ENCODE assay signal across 18 cellular contexts in the genomic region with DNA sequence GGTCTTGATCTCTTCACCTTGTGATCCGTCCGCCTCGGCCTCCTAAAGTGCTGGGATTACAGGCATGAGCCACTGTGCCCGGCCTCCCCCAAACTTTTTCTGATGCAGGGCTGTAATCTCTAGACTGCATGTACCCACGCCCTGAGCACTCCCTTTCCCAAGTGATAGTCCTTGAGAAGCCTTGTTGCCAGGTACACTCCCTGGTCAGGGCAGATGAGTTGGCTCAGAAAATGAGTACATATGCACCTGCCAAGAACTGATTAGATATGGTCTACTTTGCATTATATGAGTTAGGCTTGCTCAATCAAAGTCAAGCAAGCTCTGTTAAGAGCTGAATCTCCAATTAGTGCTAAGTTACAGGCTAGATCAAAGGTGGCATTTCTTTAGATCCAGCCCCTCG. TPM values are rescaled to one million over a fixed set of nuclear protein-coding genes. Genes with fewer than 3 reads are reported as not detected.
"Had no signal": no experiment of that assay in that cellular context is flagged by ENCODE, and none has a peak within 500 bp of the region (broad histone marks: within the 10 kb centered on the region; RNA-seq: fewer than 3 reads in every experiment).

No MANE protein-coding gene starts in this region.

- H3K4me3 ChIP-seq: coronary artery had no signal

- H3K9me3 Mint-ChIP-seq: activated B cell treated with CpG ODN at 0.5 μM for 24 hours; activated CD4-positive, alpha-beta T cell treated with anti-CD3 and anti-CD28 coated beads, Interleukin-2, amount 10 ng/mL, durations not matched to agents 24 days and 14 days; activated naive CD8-positive, alpha-beta T cell treated with anti-CD3 and anti-CD28 coated beads, Interleukin-2, amount 50 U/mL, for 24 hours had no signal

- H3K27ac Mint-ChIP-seq: activated B cell treated with CpG ODN at 0.5 μM for 24 hours; activated CD4-positive, alpha-beta T cell treated with anti-CD3 and anti-CD28 coated beads, Interleukin-2, amount 10 ng/mL, durations not matched to agents 24 days and 14 days; activated naive CD8-positive, alpha-beta T cell treated with anti-CD3 and anti-CD28 coated beads, Interleukin-2, amount 50 U/mL, for 24 hours had no signal

- H3K4me3 Mint-ChIP-seq: activated B cell treated with CpG ODN at 0.5 μM for 24 hours; activated CD4-positive, alpha-beta T cell treated with anti-CD3 and anti-CD28 coated beads, Interleukin-2, amount 10 ng/mL, durations not matched to agents 24 days and 14 days; activated naive CD8-positive, alpha-beta T cell treated with anti-CD3 and anti-CD28 coated beads, Interleukin-2, amount 50 U/mL, for 24 hours; nephron progenitor cell had no signal

- ATAC-seq: activated naive CD8-positive, alpha-beta T cell treated with anti-CD3 and anti-CD28 coated beads, Interleukin-2, amount 50 U/mL, for 24 hours; SK-N-SH treated with all-trans-retinoic acid at 6 μM for 48 hours had no signal

- H3K27ac ChIP-seq: coronary artery, epithelial cell of prostate had no signal

- H3K27me3 Mint-ChIP-seq: activated B cell treated with CpG ODN at 0.5 μM for 24 hours; activated CD4-positive, alpha-beta T cell treated with anti-CD3 and anti-CD28 coated beads, Interleukin-2, amount 10 ng/mL, durations not matched to agents 24 days and 14 days; activated naive CD8-positive, alpha-beta T cell treated with anti-CD3 and anti-CD28 coated beads, Interleukin-2, amount 50 U/mL, for 24 hours had no signal

- H3K4me1 Mint-ChIP-seq: activated B cell treated with CpG ODN at 0.5 μM for 24 hours had no signal

- DNase-seq: activated B cell treated with CpG ODN at 0.5 μM for 24 hours; activated CD4-positive, alpha-beta T cell treated with anti-CD3 and anti-CD28 coated beads, Interleukin-2, amount 10 ng/mL, durations not matched to agents 24 days and 14 days; activated CD8-positive, alpha-beta memory T cell treated with anti-CD3 and anti-CD28 coated beads for 24 hours; activated naive CD4-positive, alpha-beta T cell treated with Interleukin-2 at 50 U/mL for 16 hours; activated naive CD8-positive, alpha-beta T cell treated with anti-CD3 and anti-CD28 coated beads, Interleukin-2, amount 50 U/mL, for 24 hours; effector CD8-positive, alpha-beta T cell; hippocampal formation; left cardiac atrium; nephron progenitor cell; trophoblast cell had no signal

RNA-seq across cellular contexts. Expression of gene CXorf58, which starts 20.4 kb away (rescaled TPM):
- total RNA-seq: activated B cell treated with CpG ODN at 0.5 μM for 24 hours; activated CD4-positive, alpha-beta T cell treated with anti-CD3 and anti-CD28 coated beads, Interleukin-2, amount 10 ng/mL, durations not matched to agents 24 days and 14 days; cardiac septum; osteoblast; renal cortical epithelial cell; skeletal muscle tissue; T-helper 1 cell treated with Interleukin-12 subunit alpha and Interleukin-12 subunit beta and Interleukin-4 antibody, amounts not matched to agents 30 ng/mL and 1 ng/mL, for 36 hours had no signal
